In the genomic region with DNA sequence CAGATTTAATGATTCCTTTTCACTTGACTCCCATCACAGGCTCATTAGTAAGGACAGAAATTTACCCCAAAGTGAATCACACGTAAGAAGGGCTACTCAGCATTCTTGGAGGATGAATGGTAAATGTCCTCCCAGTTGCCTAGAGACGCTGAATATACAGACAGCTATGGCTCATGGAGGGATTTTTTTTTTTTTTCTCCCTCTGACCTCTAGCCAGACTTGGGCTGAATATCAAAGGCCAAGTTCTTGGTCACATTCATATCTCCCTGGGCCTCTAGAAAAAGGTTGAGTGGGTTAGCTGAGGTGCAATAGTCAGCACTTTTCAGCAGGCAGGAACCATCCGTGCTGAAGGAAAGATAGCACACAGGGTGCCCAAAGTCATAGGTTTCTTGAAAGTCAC, we compare ENCODE assay signal across 1 cellular context.
TF ChIP-seq lines count a peak whose summit lies in the region.

No MANE protein-coding gene starts in this region.

TF ChIP-seq in A549, 52 proteins besides CTCF, POLR2A, EP300 and RAD21 (continued from another document):
- TF ChIP-seq ATOH8 (CRISPR knock-in tag; IDR thresholded peaks at IDR 0.05; ENCODE audit: low read depth) (peak; percentile 58; the same call in 1 of the 2 replicates), BHLHE40 (IDR thresholded peaks at IDR 0.05; ENCODE audit: low read depth, low read length) (no peak), FOSB (CRISPR knock-in tag; IDR thresholded peaks at IDR 0.05) (no peak), TP53 (CRISPR knock-in tag; IDR thresholded peaks at IDR 0.05) (no peak), ZNF302 (CRISPR knock-in tag; IDR thresholded peaks at IDR 0.05) (no peak), SMC3 (IDR thresholded peaks at IDR 0.05) (0 out of 3 replicates have a peak, but pooled peaks have one; percentile 23)
